33 cellular contexts compared by ENCODE assay signal in genomic region chr22:39029227-39029626, GRCh38. TPM values are rescaled to one million over a fixed set of nuclear protein-coding genes. Genes with fewer than 3 reads are reported as not detected.
"Had no signal": no experiment of that assay in that cellular context is flagged by ENCODE, and none has a peak within 500 bp of the region (broad histone marks: within the 10 kb centered on the region; RNA-seq: fewer than 3 reads in every experiment).

No MANE protein-coding gene starts in this region.

- H3K27me3 ChIP-seq: brain microvascular endothelial cell, dorsolateral prefrontal cortex had no signal

- H3K4me3 Mint-ChIP-seq: activated CD8-positive, alpha-beta memory T cell treated with anti-CD3 and anti-CD28 coated beads, Interleukin-2, amount 10 ng/mL, durations not matched to agents 7 days and 5 days; activated CD8-positive, alpha-beta T cell treated with anti-CD3 and anti-CD28 coated beads for 36 hours; activated naive CD8-positive, alpha-beta T cell; activated T-helper 1 cell treated with anti-CD3 and anti-CD28 coated beads, Interleukin-12 subunit alpha, Interleukin-12 subunit beta, Interleukin-2, Interleukin-4 antibody, amounts not matched to agents 30 ng/mL and 10 ng/mL and 1 ng/mL, durations not matched to agents 14 hours and 24 hours and 36 hours; central memory CD8-positive, alpha-beta T cell; dendritic cell treated with granulocyte-macrophage colony-stimulating factor and Interleukin-4, amounts not matched to agents 40 ng/mL and 50 ng/mL, for 4 days; endodermal cell; T-helper 17 cell; T-helper 2 cell treated with Interferon-gamma antibody and Interleukin-4, amounts not matched to agents 5 μg/mL and 100 μg/mL, for 36 hours had no signal

- H3K27me3 Mint-ChIP-seq: activated CD8-positive, alpha-beta memory T cell treated with anti-CD3 and anti-CD28 coated beads, Interleukin-2, amount 10 ng/mL, durations not matched to agents 7 days and 5 days; activated CD8-positive, alpha-beta T cell treated with anti-CD3 and anti-CD28 coated beads for 36 hours; activated naive CD8-positive, alpha-beta T cell; central memory CD8-positive, alpha-beta T cell; T-helper 17 cell had no signal

- H3K27ac Mint-ChIP-seq: activated CD8-positive, alpha-beta memory T cell treated with anti-CD3 and anti-CD28 coated beads, Interleukin-2, amount 10 ng/mL, durations not matched to agents 7 days and 5 days; activated CD8-positive, alpha-beta T cell treated with anti-CD3 and anti-CD28 coated beads for 36 hours; activated naive CD8-positive, alpha-beta T cell; activated T-helper 1 cell treated with anti-CD3 and anti-CD28 coated beads, Interleukin-12 subunit alpha, Interleukin-12 subunit beta, Interleukin-2, Interleukin-4 antibody, amounts not matched to agents 30 ng/mL and 10 ng/mL and 1 ng/mL, durations not matched to agents 14 hours and 24 hours and 36 hours; dendritic cell treated with granulocyte-macrophage colony-stimulating factor and Interleukin-4, amounts not matched to agents 40 ng/mL and 50 ng/mL, for 4 days; endodermal cell; T-helper 17 cell; T-helper 2 cell treated with Interferon-gamma antibody and Interleukin-4, amounts not matched to agents 5 μg/mL and 100 μg/mL, for 36 hours had no signal

- H3K27ac ChIP-seq: brain microvascular endothelial cell, coronary artery, dorsolateral prefrontal cortex had no signal

- H3K9me3 Mint-ChIP-seq: activated CD8-positive, alpha-beta T cell treated with anti-CD3 and anti-CD28 coated beads for 36 hours; activated T-helper 1 cell treated with anti-CD3 and anti-CD28 coated beads, Interleukin-12 subunit alpha, Interleukin-12 subunit beta, Interleukin-2, Interleukin-4 antibody, amounts not matched to agents 30 ng/mL and 10 ng/mL and 1 ng/mL, durations not matched to agents 14 hours and 24 hours and 36 hours; activated T-helper 2 cell treated with anti-CD3 and anti-CD28 coated beads, Interferon-gamma antibody, Interleukin-2, Interleukin-4, amounts not matched to agents 10 μg/mL and 5 μg/mL and 100 μg/mL, durations not matched to agents 14 hours and 24 hours and 36 hours; central memory CD8-positive, alpha-beta T cell; dendritic cell treated with granulocyte-macrophage colony-stimulating factor and Interleukin-4, amounts not matched to agents 40 ng/mL and 50 ng/mL, for 4 days; endodermal cell; T-helper 2 cell treated with Interferon-gamma antibody and Interleukin-4, amounts not matched to agents 5 μg/mL and 100 μg/mL, for 36 hours had no signal

- ATAC-seq: activated CD4-positive, CD25-positive, alpha-beta regulatory T cell treated with anti-CD3 and anti-CD28 coated beads, Interleukin-2, amount 50 U/mL, for 24 hours; activated CD8-positive, alpha-beta memory T cell treated with anti-CD3 and anti-CD28 coated beads, Interleukin-2, amount 10 ng/mL, durations not matched to agents 7 days and 5 days; activated CD8-positive, alpha-beta T cell treated with anti-CD3 and anti-CD28 coated beads for 36 hours; esophagus mucosa; T-helper 17 cell had no signal

- H3K36me3 ChIP-seq: brain microvascular endothelial cell had no signal

- DNase-seq: activated CD4-positive, alpha-beta T cell treated with anti-CD3 and anti-CD28 coated beads for 48 hours; activated CD4-positive, alpha-beta T cell treated with anti-CD3 and anti-CD28 coated beads, Interleukin-2, amount 50 U/mL, for 1 hour; activated CD4-positive, alpha-beta T cell treated with anti-CD3 and anti-CD28 coated beads, Interleukin-2, amount 50 U/mL, for 48 hours; activated CD8-positive, alpha-beta memory T cell treated with anti-CD3 and anti-CD28 coated beads, Interleukin-2, amount 10 ng/mL, durations not matched to agents 7 days and 5 days; activated CD8-positive, alpha-beta memory T cell treated with anti-CD3 and anti-CD28 coated beads, Interleukin-2, amount 50 U/mL, for 4 hours; activated CD8-positive, alpha-beta T cell treated with anti-CD3 and anti-CD28 coated beads for 36 hours; activated effector memory CD4-positive, alpha-beta T cell treated with anti-CD3 and anti-CD28 coated beads, Interleukin-2, amount 50 U/mL, for 16 hours; activated naive CD4-positive, alpha-beta T cell treated with anti-CD3 and anti-CD28 coated beads, Interleukin-2, amount 50 U/mL, for 16 hours; activated T-cell treated with anti-CD3 and anti-CD28 coated beads, Interleukin-2, amount 50 U/mL, for 1 hour; activated T-cell treated with anti-CD3 and anti-CD28 coated beads, Interleukin-2, amount 50 U/mL, for 48 hours; amniotic stem cell; anterior cingulate cortex; brain microvascular endothelial cell; dorsolateral prefrontal cortex; effector memory CD4-positive, alpha-beta T cell; endodermal cell; foreskin fibroblast; head of caudate nucleus; T-helper 1 cell; T-helper 17 cell; T1000 had no signal

- H3K4me3 ChIP-seq: coronary artery, dorsolateral prefrontal cortex had no signal

RNA-seq across cellular contexts. Expression of gene APOBEC3D, which starts 8.3 kb away (rescaled TPM):
- total RNA-seq: cerebellum had no signal

RNA-seq across cellular contexts. Expression of gene APOBEC3C, which starts 15.2 kb away (rescaled TPM):
- total RNA-seq: frontal cortex had no signal

RNA-seq across cellular contexts. Expression of gene APOBEC3B, which starts 47.1 kb away (rescaled TPM):
- total RNA-seq: bronchial epithelial cell, cerebellum, frontal cortex had no signal
